ENCODE assay signal across 22 cellular contexts in genomic region chr10:51141015-51141414, GRCh38.
"Had no signal": no experiment of that assay in that cellular context is flagged by ENCODE, and none has a peak within 500 bp of the region (broad histone marks: within the 10 kb centered on the region; RNA-seq: fewer than 3 reads in every experiment).

No MANE protein-coding gene starts in this region.

- H3K4me3 Mint-ChIP-seq: activated CD4-positive, alpha-beta T cell treated with anti-CD3 and anti-CD28 coated beads for 36 hours; activated naive CD8-positive, alpha-beta T cell treated with anti-CD3 and anti-CD28 coated beads for 36 hours; brain; memory B cell; naive B cell; type B pancreatic cell had no signal

- FAIRE-seq: small intestine had no signal

- H3K36me3 Mint-ChIP-seq: activated naive CD8-positive, alpha-beta T cell treated with anti-CD3 and anti-CD28 coated beads for 36 hours; brain; memory B cell; naive B cell; type B pancreatic cell had no signal

- DNase-seq: activated CD4-positive, alpha-beta T cell treated with anti-CD3 and anti-CD28 coated beads for 36 hours; activated CD4-positive, alpha-beta T cell treated with anti-CD3 and anti-CD28 coated beads, Interleukin-2, amount 50 U/mL, for 48 hours; activated naive CD8-positive, alpha-beta T cell treated with anti-CD3 and anti-CD28 coated beads for 36 hours; amygdala; central memory CD4-positive, alpha-beta T cell; dorsolateral prefrontal cortex; foreskin fibroblast; hypothalamus; kidney; mucosa of descending colon; naive B cell; small intestine; stimulated activated CD4-positive, alpha-beta T cell treated with anti-CD3 and anti-CD28 coated beads, Interleukin-15, amount 100 ng/mL, for 24 hours; stimulated activated CD4-positive, alpha-beta T cell treated with anti-CD3 and anti-CD28 coated beads, Interleukin-2, amount 100 ng/mL, for 48 hours; stomach; SW 1271; T-helper 2 cell; WERI-Rb-1 had no signal

- H3K36me3 ChIP-seq: stomach, WERI-Rb-1 had no signal

- H3K9me3 Mint-ChIP-seq: activated naive CD8-positive, alpha-beta T cell treated with anti-CD3 and anti-CD28 coated beads for 36 hours; brain; type B pancreatic cell had no signal

- H3K27ac Mint-ChIP-seq: activated CD4-positive, alpha-beta T cell treated with anti-CD3 and anti-CD28 coated beads for 36 hours; activated naive CD8-positive, alpha-beta T cell treated with anti-CD3 and anti-CD28 coated beads for 36 hours; brain; memory B cell; naive B cell; type B pancreatic cell had no signal

- H3K27me3 ChIP-seq: stomach had no signal

- H3K4me3 ChIP-seq: dorsolateral prefrontal cortex, mucosa of descending colon, stomach had no signal

- H3K27ac ChIP-seq: dorsolateral prefrontal cortex, parathyroid adenoma, stomach, WERI-Rb-1 had no signal

- H3K9ac ChIP-seq: parathyroid adenoma had no signal

- H3K4me1 Mint-ChIP-seq: activated CD4-positive, alpha-beta T cell treated with anti-CD3 and anti-CD28 coated beads for 36 hours; activated naive CD8-positive, alpha-beta T cell treated with anti-CD3 and anti-CD28 coated beads for 36 hours; memory B cell; naive B cell had no signal

- H3K27me3 Mint-ChIP-seq: activated CD4-positive, alpha-beta T cell treated with anti-CD3 and anti-CD28 coated beads for 36 hours; activated naive CD8-positive, alpha-beta T cell treated with anti-CD3 and anti-CD28 coated beads for 36 hours; naive B cell; type B pancreatic cell had no signal

- ATAC-seq: activated CD4-positive, alpha-beta T cell treated with anti-CD3 and anti-CD28 coated beads for 36 hours; mucosa of descending colon had no signal

- H3K9me3 ChIP-seq: mucosa of descending colon, stomach had no signal
